18 cellular contexts compared by ENCODE assay signal in the genomic region with DNA sequence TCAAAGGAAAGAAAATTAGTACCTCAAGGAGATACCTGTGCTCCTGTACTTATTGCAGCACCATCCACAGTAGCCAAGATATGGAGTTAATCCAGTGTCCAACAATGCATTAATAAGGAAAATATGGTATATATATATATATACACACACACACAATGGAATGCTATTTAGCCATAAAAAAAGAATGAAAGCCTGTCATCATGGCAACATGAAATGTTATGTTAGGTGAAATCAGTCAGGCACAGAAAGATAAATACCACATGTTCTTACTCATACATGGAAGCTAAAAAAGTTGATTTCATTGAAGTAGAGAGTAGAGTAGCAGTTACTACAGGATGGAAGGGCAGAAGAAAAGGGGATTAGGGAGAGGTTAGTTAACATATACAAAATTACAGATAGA.
"Had no signal": no experiment of that assay in that cellular context is flagged by ENCODE, and none has a peak within 500 bp of the region (broad histone marks: within the 10 kb centered on the region; RNA-seq: fewer than 3 reads in every experiment).

No MANE protein-coding gene starts in this region.

- H3K4me3 ChIP-seq: coronary artery, heart left ventricle, sigmoid colon, suprapubic skin, upper lobe of left lung had no signal

- DNase-seq: activated CD4-positive, alpha-beta T cell treated with anti-CD3 and anti-CD28 coated beads for 1 hour; activated CD4-positive, alpha-beta T cell treated with anti-CD3 and anti-CD28 coated beads, Interleukin-2, amount 50 U/mL, for 48 hours; activated CD8-positive, alpha-beta memory T cell treated with anti-CD3 and anti-CD28 coated beads, Interleukin-2, amount 10 ng/mL, durations not matched to agents 7 days and 5 days; activated effector memory CD4-positive, alpha-beta T cell treated with anti-CD3 and anti-CD28 coated beads, Interleukin-2, amount 50 U/mL, for 16 hours; activated T-cell treated with anti-CD3 and anti-CD28 coated beads, Interleukin-2, amount 50 U/mL, for 4 hours; caudate nucleus; effector CD8-positive, alpha-beta T cell; foreskin melanocyte; heart left ventricle; islet precursor cell; left ventricle myocardium superior; mesendoderm; sigmoid colon; stimulated activated CD4-positive, alpha-beta T cell treated with anti-CD3 and anti-CD28 coated beads, Interleukin-12 subunit alpha, Interleukin-12 subunit beta, amount 100 ng/mL, for 4 hours; stimulated activated naive CD4-positive, alpha-beta T cell; upper lobe of left lung had no signal
